Comparison of ENCODE assay signal across 8 cellular contexts in the genomic region with DNA sequence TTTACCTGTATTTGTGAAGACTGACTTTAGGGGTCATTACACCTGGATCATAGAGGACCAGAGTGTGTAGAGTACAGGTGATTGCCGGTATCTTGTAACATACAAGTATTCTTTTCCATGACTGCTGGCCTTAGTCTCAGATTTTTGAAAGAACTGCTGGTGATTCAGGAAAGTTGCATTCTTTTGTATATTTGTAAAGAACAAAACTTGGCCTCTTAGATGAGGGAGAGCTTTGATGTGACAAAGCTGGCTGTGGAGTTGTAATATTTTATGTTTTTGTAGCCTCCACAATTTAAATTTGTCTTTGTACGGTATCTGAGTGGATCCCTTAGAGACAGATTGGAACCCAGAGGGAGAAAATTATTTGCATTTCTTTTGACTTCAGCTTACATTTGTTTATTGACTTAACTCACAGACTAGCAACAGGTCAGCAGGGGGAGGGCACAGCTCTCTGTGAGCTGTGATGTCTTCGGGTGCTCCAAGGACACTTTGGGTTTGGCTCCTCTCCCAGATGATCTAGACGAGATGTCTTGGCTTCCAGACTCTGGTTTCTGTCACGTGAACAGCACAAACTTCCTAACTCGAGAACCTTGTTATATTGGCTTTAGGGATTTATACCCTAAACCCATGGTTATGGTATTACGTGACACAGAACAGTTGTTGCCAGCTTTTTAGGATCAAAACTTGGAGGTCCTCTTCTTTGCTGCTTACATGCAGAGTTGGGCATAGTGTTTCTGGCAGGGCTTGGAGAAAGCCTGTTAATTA.
DNase-seq lines count a peak whose midpoint lies in the region; ATAC-seq and TF ChIP-seq lines count a peak whose summit lies in the region.

No MANE protein-coding gene starts in this region.

- intact Hi-C loops in Caco-2 (cut with micrococcal nuclease; ENCODE audit: unreplicated experiment) = no loop called here

- BruUV-seq in Caco-2 (replicated peaks; lab: Mats Ljungman, UMichigan) = no TSS peak

- H3K27me3 Mint-ChIP-seq in Caco-2 (ENCODE audit: insufficient read depth, unreplicated experiment) = no peaks in the 10 kb centered on the region
- H3K27me3 Mint-ChIP-seq in CD8-positive, alpha-beta memory T cell = no peaks in the 10 kb centered on the region

- no peaks in the 10 kb centered on the region for H3K27me3 ChIP-seq in Caco-2 (replicated peaks; ENCODE audit: control insufficient read depth, insufficient read depth, low read length)
- no peaks in the 10 kb centered on the region for H3K27me3 ChIP-seq in CD8-positive, alpha-beta memory T cell (ENCODE audit: insufficient read depth, low read length, poor library complexity, severe bottlenecking)

- H3K27ac Mint-ChIP-seq in Caco-2 (ENCODE audit: unreplicated experiment) = no peak overlapping the region
- no peak overlapping the region for H3K27ac Mint-ChIP-seq in CD8-positive, alpha-beta memory T cell

- H3K4me3 Mint-ChIP-seq in Caco-2 (ENCODE audit: unreplicated experiment) = no peak overlapping the region
- no peak overlapping the region for H3K4me3 Mint-ChIP-seq in CD8-positive, alpha-beta memory T cell

- peaks cover 11% of the 10 kb centered on the region for H3K4me1 ChIP-seq in Caco-2
- H3K4me1 ChIP-seq in CD8-positive, alpha-beta memory T cell (ENCODE audit: insufficient read depth, low read length) = no peaks in the 10 kb centered on the region

- in situ Hi-C loops in SK-MEL-5 (cut with HindIII; ENCODE audit: low pct_unique_long_range_greater_than_20kb, low sequenced_read_pairs) = no loop called here

- no peaks in the 10 kb centered on the region for H3K9me3 ChIP-seq in Caco-2
- no peaks in the 10 kb centered on the region for H3K9me3 ChIP-seq in CD8-positive, alpha-beta memory T cell (ENCODE audit: low read length)

- ATAC-seq in GM19397 (IDR thresholded peaks at IDR 0.05; ENCODE audit: unreplicated experiment) = no peak

- no peaks in the 10 kb centered on the region for H3K36me3 ChIP-seq in Caco-2 (ENCODE audit: control insufficient read depth, insufficient read depth, low read length)
- no peaks in the 10 kb centered on the region for H3K36me3 ChIP-seq in CD8-positive, alpha-beta memory T cell (ENCODE audit: insufficient read depth, low read length)

- H3K27ac ChIP-seq in skin epidermis = peak overlapping the region in 18 of 21 experiments; percentile 29 to 88 (median 62)
- no peak overlapping the region for H3K27ac ChIP-seq in CD8-positive, alpha-beta memory T cell (ENCODE audit: low read depth, low read length)

- no peaks in the 10 kb centered on the region for H3K36me3 Mint-ChIP-seq in Caco-2 (ENCODE audit: insufficient read depth, unreplicated experiment)
- H3K36me3 Mint-ChIP-seq in CD8-positive, alpha-beta memory T cell = peaks cover 0 to 8% (median 4%) of the 10 kb centered on the region in 3 donors

- CTCF ChIA-PET in Caco-2 (lab: Charles Lee) = no interaction called here
- CTCF ChIA-PET in CD8-positive, alpha-beta memory T cell (lab: Charles Lee) = no interaction called here

- no peaks in the 10 kb centered on the region for H3K9me3 Mint-ChIP-seq in Caco-2 (ENCODE audit: unreplicated experiment)
- H3K9me3 Mint-ChIP-seq in CD8-positive, alpha-beta memory T cell = no peaks in the 10 kb centered on the region

- POLR2A ChIA-PET in Caco-2 (lab: Charles Lee) = no interaction called here
- POLR2A ChIA-PET in CD8-positive, alpha-beta memory T cell (lab: Charles Lee) = no interaction called here

- no peaks in the 10 kb centered on the region for H3K4me1 Mint-ChIP-seq in Caco-2 (ENCODE audit: low read depth, unreplicated experiment)
- H3K4me1 Mint-ChIP-seq in CD8-positive, alpha-beta memory T cell = no peaks in the 10 kb centered on the region

- DNase-seq in H4 (ENCODE audit: low spot score) (peak; percentile 94), SK-MEL-5 (ENCODE audit: low read depth, low spot score) (peak; percentile 46), globus pallidus (ENCODE audit: low spot score) (peak; percentile 58), HK-2 (ENCODE audit: unreplicated experiment) (no peak), Caco-2 (no peak)
- no peak for DNase-seq in CD8-positive, alpha-beta memory T cell

- TF ChIP-seq CTCF in Caco-2 (IDR thresholded peaks at IDR 0.05; ENCODE audit: insufficient read depth in 1 of 2, low read depth in 1 of 2, low read length in 1 of 2, severe bottlenecking in 1 of 2, unreplicated experiment in 1 of 2) = no peak

- H3K4me3 ChIP-seq in skin epidermis = no peak overlapping the region
- H3K4me3 ChIP-seq in Caco-2 (ENCODE audit: low read depth, low read length) = no peak overlapping the region
- H3K4me3 ChIP-seq in CD8-positive, alpha-beta memory T cell (ENCODE audit: low read length) = no peak overlapping the region

Comparison
In these comparisons a context has a peak if more than half of its experiments do, and no peak if none do; other contexts are left out.
1. DNase-seq: peak in H4 (single experiment), SK-MEL-5 (single experiment) and globus pallidus (single experiment); none in HK-2 (single experiment), Caco-2 (0 of 2) and CD8-positive, alpha-beta memory T cell (0 of 5).